1 cellular context compared by ENCODE assay signal in genomic region chr22:42919199-42919598, GRCh38.
TF ChIP-seq lines count a peak whose summit lies in the region.

No MANE protein-coding gene starts in this region.

TF ChIP-seq in IMR-90, 13 proteins besides CTCF, POLR2A, EP300 and RAD21:
- TF ChIP-seq USF2 (IDR thresholded peaks at IDR 0.05; ENCODE audit: low read depth, low read length) (no peak), RFX5 (IDR thresholded peaks at IDR 0.05; ENCODE audit: low read depth, low read length) (no peak), RCOR1 (IDR thresholded peaks at IDR 0.05; ENCODE audit: insufficient replicate concordance, low read length) (no peak), MXI1 (IDR thresholded peaks at IDR 0.05; ENCODE audit: borderline replicate concordance, low read depth, low read length) (no peak), ELK1 (IDR thresholded peaks at IDR 0.05; ENCODE audit: borderline replicate concordance, low read depth, low read length) (no peak), MAFK (IDR thresholded peaks at IDR 0.05; ENCODE audit: low read depth, low read length) (no peak), CHD1 (IDR thresholded peaks at IDR 0.05; ENCODE audit: low read depth, low read length) (no peak)
